Comparison of ENCODE assay signal across 8 cellular contexts in genomic region chr16:31094424-31095120, GRCh38. TPM values are rescaled to one million over a fixed set of nuclear protein-coding genes. Genes with fewer than 3 reads are reported as not detected.
A peak's percentile ranks its signal among the peaks of the same experiment; 100 is the strongest.
DNase-seq lines count a peak whose midpoint lies in the region; ATAC-seq and TF ChIP-seq lines count a peak whose summit lies in the region.

Gene VKORC1, minus strand, starts transcription at chr16:31094797. Its CDS starts 68 bp downstream, at chr16:31094729.

- DNase-seq in DMS153 treated with DMSO at 0.1 percent for 48 hours (lab: John Stamatoyannopoulos, UW; ENCODE audit: unreplicated experiment): peak; percentile 96
- DNase-seq in Jurkat, Clone E6-1 (ENCODE audit: low read depth, low spot score): peak; percentile 89
- DNase-seq in Panc1 (ENCODE audit: low read depth, low spot score): peak; percentile 89
- DNase-seq in activated T-cell treated with anti-CD3 and anti-CD28 coated beads, Interleukin-2, amount 50 U/mL, for 4 hours: peak; percentile 77
- peak; percentile 77 for DNase-seq in stimulated activated CD8-positive, alpha-beta memory T cell treated with anti-CD3 and anti-CD28 coated beads, Interleukin-7, amount 100 ng/mL, for 4 hours (ENCODE audit: low read depth in 2 of 2)

- H3K9me3 Mint-ChIP-seq in activated T-cell treated with anti-CD3 and anti-CD28 coated beads, Interleukin-2, amount 50 U/mL, for 4 hours: no peaks in the 10 kb centered on the region

- peak within 1 kb of the TSS; percentile 87 for H3K27ac ChIP-seq in Panc1 (ENCODE audit: low read length)
- peak within 1 kb of the TSS; percentile 90 to 97 for H3K27ac ChIP-seq in esophagus (ENCODE audit: low read depth in 2 of 2, low read length in 1 of 2)
- H3K27ac ChIP-seq in muscle layer of duodenum (ENCODE audit: low read length): peak within 1 kb of the TSS; percentile 63

- H3K36me3 Mint-ChIP-seq in activated T-cell treated with anti-CD3 and anti-CD28 coated beads, Interleukin-2, amount 50 U/mL, for 4 hours (ENCODE audit: insufficient read depth): peaks cover 3% of the 10 kb centered on the region

- no TSS peak for BruUV-seq in Panc1 (replicated peaks; lab: Mats Ljungman, UMichigan)

- H3K4me1 ChIP-seq in Panc1 (ENCODE audit: control insufficient read depth, insufficient read depth, low read length): peaks cover 7% of the 10 kb centered on the region; the same call in 1 of the 2 replicates
- H3K4me1 ChIP-seq in esophagus (ENCODE audit: control insufficient read depth in 2 of 2, insufficient read depth in 2 of 2, low read length in 1 of 2): peaks cover 0 to 4% of the 10 kb centered on the region in 2 donors
- H3K4me1 ChIP-seq in muscle layer of duodenum (ENCODE audit: control insufficient read depth in 1 of 2, insufficient read depth in 2 of 2, low read length in 2 of 2): peaks cover 0 to 16% of the 10 kb centered on the region in 2 donors

- POLR2A ChIA-PET in Panc1 (lab: Charles Lee): no interaction called here

- peak; percentile 78 for ATAC-seq in GM21576 (IDR thresholded peaks at IDR 0.05; ENCODE audit: unreplicated experiment)
- ATAC-seq in Panc1: peak; percentile 98
- ATAC-seq in activated T-cell treated with anti-CD3 and anti-CD28 coated beads, Interleukin-2, amount 50 U/mL, for 4 hours: peak; percentile 94 to 95

- H3K27me3 ChIP-seq in Panc1 (ENCODE audit: control insufficient read depth, insufficient read depth, low read length) (no peaks in the 10 kb centered on the region), esophagus (ENCODE audit: control insufficient read depth in 1 of 2, insufficient read depth in 2 of 2, low read length in 2 of 2) (no peaks in the 10 kb centered on the region), muscle layer of duodenum (ENCODE audit: low read depth, low read length) (no peaks in the 10 kb centered on the region)

- H3K9me3 ChIP-seq in Panc1 (ENCODE audit: control insufficient read depth, insufficient read depth, low read depth, low read length): no peaks in the 10 kb centered on the region
- H3K9me3 ChIP-seq in esophagus (ENCODE audit: control insufficient read depth in 2 of 2, insufficient read depth in 1 of 2, low read depth in 1 of 2, low read length in 1 of 2): no peaks in the 10 kb centered on the region
- no peaks in the 10 kb centered on the region for H3K9me3 ChIP-seq in muscle layer of duodenum (ENCODE audit: control insufficient read depth in 1 of 2, low read length in 2 of 2)

- intact Hi-C loops in Panc1 (cut with micrococcal nuclease; ENCODE audit: unreplicated experiment): loop anchor here (5.0 to 10.0 kb wide), 3 partner anchors 60 to 142 kb away; partner anchors contain the start of genes HSD3B7 and STX4

- H3K4me3 Mint-ChIP-seq in activated T-cell treated with anti-CD3 and anti-CD28 coated beads, Interleukin-2, amount 50 U/mL, for 4 hours: peak within 1 kb of the TSS; percentile 97

- H3K4me1 Mint-ChIP-seq in activated T-cell treated with anti-CD3 and anti-CD28 coated beads, Interleukin-2, amount 50 U/mL, for 4 hours (ENCODE audit: low read depth): peaks cover 26% of the 10 kb centered on the region

- H3K36me3 ChIP-seq in Panc1 (ENCODE audit: control insufficient read depth, insufficient read depth, low read length) (no peaks in the 10 kb centered on the region; the same call in 1 of the 2 replicates), esophagus (ENCODE audit: control insufficient read depth in 2 of 2, insufficient read depth in 2 of 2, low read length in 1 of 2) (peaks cover 0 to 10% of the 10 kb centered on the region in 2 donors), muscle layer of duodenum (ENCODE audit: control insufficient read depth in 1 of 2, insufficient read depth in 2 of 2, low read length in 2 of 2) (peaks cover 5 to 11% of the 10 kb centered on the region in 2 donors)

- no peaks in the 10 kb centered on the region for H3K27me3 Mint-ChIP-seq in activated T-cell treated with anti-CD3 and anti-CD28 coated beads, Interleukin-2, amount 50 U/mL, for 4 hours (ENCODE audit: low read depth)

- peak within 1 kb of the TSS; percentile 92 for H3K4me3 ChIP-seq in Jurkat, Clone E6-1 (ENCODE audit: low read length)
- H3K4me3 ChIP-seq in Panc1 (ENCODE audit: low read depth in 2 of 2, low read length in 2 of 2) (peak within 1 kb of the TSS; percentile 92 to 97), esophagus (ENCODE audit: low read depth in 1 of 2, low read length in 2 of 2) (peak within 1 kb of the TSS; percentile 64 to 89), muscle layer of duodenum (ENCODE audit: low read depth in 1 of 2, low read length in 2 of 2) (peak within 1 kb of the TSS; percentile 74 to 97)

- WGBS in esophagus, 2 donors: 0% methylated on average over 69 of the region's 69 CpGs

- no peak for TF ChIP-seq CTCF in Panc1 (IDR thresholded peaks at IDR 0.05)

- CTCF ChIA-PET in Panc1 (lab: Charles Lee): no interaction called here

- in situ Hi-C loops in Panc1 (cut with HindIII; ENCODE audit: low pct_unique_long_range_greater_than_20kb, low sequenced_read_pairs): no loop called here

RNA-seq across cellular contexts. Expression of gene VKORC1, which starts in this region (rescaled TPM):
- polyA plus RNA-seq in Jurkat, Clone E6-1 (2012; ENCODE audit: insufficient read depth, insufficient read length): 115 TPM
- total RNA-seq in Panc1 (2021; ENCODE audit: unreplicated experiment): 109 TPM
- 175 TPM for polyA plus RNA-seq in Panc1 (2012; ENCODE audit: insufficient read length)
- 10 to 100 TPM; 62.8 to 63.8 (median 63.5) TPM for total RNA-seq in activated T-cell treated with anti-CD3 and anti-CD28 coated beads, Interleukin-2, amount 50 U/mL, for 4 hours
- 10 to 100 TPM; 18.5 to 39.2 TPM for polyA plus RNA-seq in esophagus

Comparison
In these comparisons a context has a peak if more than half of its experiments do, and no peak if none do; other contexts are left out.
1. Peak in every context shown above with its lines: DNase-seq, ATAC-seq, H3K4me3 ChIP-seq and H3K27ac ChIP-seq.